Comparison of ENCODE assay signal across 1 cellular context in the genomic region with DNA sequence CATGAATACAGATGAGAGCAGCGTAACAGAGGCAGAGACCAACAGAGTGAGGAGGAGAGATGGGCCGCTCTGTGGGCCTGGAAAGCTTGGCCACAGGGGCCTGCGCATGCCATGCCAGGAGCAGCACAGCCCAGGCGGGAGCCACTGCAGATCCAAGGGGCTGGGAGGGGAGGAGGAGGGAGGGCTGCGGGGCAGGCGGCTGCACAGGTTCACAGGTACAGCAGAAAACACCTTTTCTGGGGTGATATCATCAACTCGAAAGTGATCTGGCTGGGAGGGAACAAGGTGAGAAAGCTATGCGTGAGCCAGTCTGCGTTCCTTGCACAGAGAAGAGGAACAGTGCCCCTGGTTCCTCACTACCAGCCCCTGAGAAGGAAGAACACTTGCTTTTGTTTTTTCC.
TF ChIP-seq lines count a peak whose summit lies in the region.

No MANE protein-coding gene starts in this region.

TF ChIP-seq in GM23338, 12 proteins besides CTCF, POLR2A, EP300 and RAD21:
- TF ChIP-seq ETS1 (IDR thresholded peaks at IDR 0.05) (no peak), REST (IDR thresholded peaks at IDR 0.05; ENCODE audit: unreplicated experiment) (no peak), ZNF114 (CRISPR knock-in tag; IDR thresholded peaks at IDR 0.05) (no peak), EZH2phosphoT487 (IDR thresholded peaks at IDR 0.05; ENCODE audit: unreplicated experiment) (no peak), ZNF331 (CRISPR knock-in tag; IDR thresholded peaks at IDR 0.05; ENCODE audit: low read depth) (no peak), NANOG (IDR thresholded peaks at IDR 0.05; ENCODE audit: borderline replicate concordance) (no peak), POLR2AphosphoS5 (IDR thresholded peaks at IDR 0.05; ENCODE audit: low read depth) (no peak), STAT1 (IDR thresholded peaks at IDR 0.05; ENCODE audit: unreplicated experiment) (no peak), CREB1 (CRISPR knock-in tag; IDR thresholded peaks at IDR 0.05; ENCODE audit: low read depth) (no peak), EZH2 (IDR thresholded peaks at IDR 0.05; ENCODE audit: low read depth, unreplicated experiment) (no peak), JUNB (IDR thresholded peaks at IDR 0.05; ENCODE audit: unreplicated experiment) (no peak)
- TF ChIP-seq, protein P1, sequence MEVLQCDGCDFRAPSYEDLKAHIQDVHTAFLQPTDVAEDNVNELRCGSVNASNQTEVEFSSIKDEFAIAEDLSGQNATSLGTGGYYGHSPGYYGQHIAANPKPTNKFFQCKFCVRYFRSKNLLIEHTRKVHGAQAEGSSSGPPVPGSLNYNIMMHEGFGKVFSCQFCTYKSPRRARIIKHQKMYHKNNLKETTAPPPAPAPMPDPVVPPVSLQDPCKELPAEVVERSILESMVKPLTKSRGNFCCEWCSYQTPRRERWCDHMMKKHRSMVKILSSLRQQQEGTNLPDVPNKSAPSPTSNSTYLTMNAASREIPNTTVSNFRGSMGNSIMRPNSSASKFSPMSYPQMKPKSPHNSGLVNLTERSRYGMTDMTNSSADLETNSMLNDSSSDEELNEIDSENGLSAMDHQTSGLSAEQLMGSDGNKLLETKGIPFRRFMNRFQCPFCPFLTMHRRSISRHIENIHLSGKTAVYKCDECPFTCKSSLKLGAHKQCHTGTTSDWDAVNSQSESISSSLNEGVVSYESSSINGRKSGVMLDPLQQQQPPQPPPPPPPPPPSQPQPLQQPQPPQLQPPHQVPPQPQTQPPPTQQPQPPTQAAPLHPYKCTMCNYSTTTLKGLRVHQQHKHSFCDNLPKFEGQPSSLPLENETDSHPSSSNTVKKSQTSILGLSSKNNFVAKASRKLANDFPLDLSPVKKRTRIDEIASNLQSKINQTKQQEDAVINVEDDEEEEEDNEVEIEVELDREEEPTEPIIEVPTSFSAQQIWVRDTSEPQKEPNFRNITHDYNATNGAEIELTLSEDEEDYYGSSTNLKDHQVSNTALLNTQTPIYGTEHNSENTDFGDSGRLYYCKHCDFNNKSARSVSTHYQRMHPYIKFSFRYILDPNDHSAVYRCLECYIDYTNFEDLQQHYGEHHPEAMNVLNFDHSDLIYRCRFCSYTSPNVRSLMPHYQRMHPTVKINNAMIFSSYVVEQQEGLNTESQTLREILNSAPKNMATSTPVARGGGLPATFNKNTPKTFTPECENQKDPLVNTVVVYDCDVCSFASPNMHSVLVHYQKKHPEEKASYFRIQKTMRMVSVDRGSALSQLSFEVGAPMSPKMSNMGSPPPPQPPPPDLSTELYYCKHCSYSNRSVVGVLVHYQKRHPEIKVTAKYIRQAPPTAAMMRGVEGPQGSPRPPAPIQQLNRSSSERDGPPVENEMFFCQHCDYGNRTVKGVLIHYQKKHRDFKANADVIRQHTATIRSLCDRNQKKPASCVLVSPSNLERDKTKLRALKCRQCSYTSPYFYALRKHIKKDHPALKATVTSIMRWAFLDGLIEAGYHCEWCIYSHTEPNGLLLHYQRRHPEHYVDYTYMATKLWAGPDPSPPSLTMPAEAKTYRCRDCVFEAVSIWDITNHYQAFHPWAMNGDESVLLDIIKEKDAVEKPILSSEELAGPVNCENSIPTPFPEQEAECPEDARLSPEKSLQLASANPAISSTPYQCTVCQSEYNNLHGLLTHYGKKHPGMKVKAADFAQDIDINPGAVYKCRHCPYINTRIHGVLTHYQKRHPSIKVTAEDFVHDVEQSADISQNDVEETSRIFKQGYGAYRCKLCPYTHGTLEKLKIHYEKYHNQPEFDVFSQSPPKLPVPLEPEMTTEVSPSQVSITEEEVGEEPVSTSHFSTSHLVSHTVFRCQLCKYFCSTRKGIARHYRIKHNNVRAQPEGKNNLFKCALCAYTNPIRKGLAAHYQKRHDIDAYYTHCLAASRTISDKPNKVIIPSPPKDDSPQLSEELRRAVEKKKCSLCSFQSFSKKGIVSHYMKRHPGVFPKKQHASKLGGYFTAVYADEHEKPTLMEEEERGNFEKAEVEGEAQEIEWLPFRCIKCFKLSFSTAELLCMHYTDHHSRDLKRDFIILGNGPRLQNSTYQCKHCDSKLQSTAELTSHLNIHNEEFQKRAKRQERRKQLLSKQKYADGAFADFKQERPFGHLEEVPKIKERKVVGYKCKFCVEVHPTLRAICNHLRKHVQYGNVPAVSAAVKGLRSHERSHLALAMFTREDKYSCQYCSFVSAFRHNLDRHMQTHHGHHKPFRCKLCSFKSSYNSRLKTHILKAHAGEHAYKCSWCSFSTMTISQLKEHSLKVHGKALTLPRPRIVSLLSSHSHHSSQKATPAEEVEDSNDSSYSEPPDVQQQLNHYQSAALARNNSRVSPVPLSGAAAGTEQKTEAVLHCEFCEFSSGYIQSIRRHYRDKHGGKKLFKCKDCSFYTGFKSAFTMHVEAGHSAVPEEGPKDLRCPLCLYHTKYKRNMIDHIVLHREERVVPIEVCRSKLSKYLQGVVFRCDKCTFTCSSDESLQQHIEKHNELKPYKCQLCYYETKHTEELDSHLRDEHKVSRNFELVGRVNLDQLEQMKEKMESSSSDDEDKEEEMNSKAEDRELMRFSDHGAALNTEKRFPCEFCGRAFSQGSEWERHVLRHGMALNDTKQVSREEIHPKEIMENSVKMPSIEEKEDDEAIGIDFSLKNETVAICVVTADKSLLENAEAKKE (CRISPR knock-in tag; IDR thresholded peaks at IDR 0.05): no peak
TF ChIP-seq in GM23338: peak in this region for 0.
